34 cellular contexts compared by ENCODE assay signal in genomic region chr20:16877053-16877554, GRCh38.
"Had no signal": no experiment of that assay in that cellular context is flagged by ENCODE, and none has a peak within 500 bp of the region (broad histone marks: within the 10 kb centered on the region; RNA-seq: fewer than 3 reads in every experiment).

No MANE protein-coding gene starts in this region.

- H3K4me3 ChIP-seq: adrenal gland, ascending aorta, body of pancreas, breast epithelium, cardiac muscle cell had no signal

- DNase-seq: activated effector memory CD4-positive, alpha-beta T cell treated with anti-CD3 and anti-CD28 coated beads, Interleukin-2, amount 50 U/mL, for 16 hours; activated effector memory CD4-positive, alpha-beta T cell treated with Interleukin-2 at 50 U/mL for 16 hours; activated gamma-delta T cell; activated gamma-delta T cell treated with Interleukin-2 at 50 U/mL for 16 hours; activated naive CD4-positive, alpha-beta T cell; activated naive CD4-positive, alpha-beta T cell treated with anti-CD3 and anti-CD28 coated beads for 36 hours; activated naive CD4-positive, alpha-beta T cell treated with anti-CD3 and anti-CD28 coated beads, Interleukin-2, amount 10 ng/mL, durations not matched to agents 7 days and 5 days; activated naive CD4-positive, alpha-beta T cell treated with anti-CD3 and anti-CD28 coated beads, Interleukin-2, amount 50 U/mL, for 16 hours; activated naive CD4-positive, alpha-beta T cell treated with Interleukin-2 at 50 U/mL for 16 hours; activated naive CD8-positive, alpha-beta T cell treated with anti-CD3 and anti-CD28 coated beads for 36 hours; activated naive CD8-positive, alpha-beta T cell treated with anti-CD3 and anti-CD28 coated beads, Interleukin-2, amount 10 ng/mL, durations not matched to agents 7 days and 5 days; activated naive CD8-positive, alpha-beta T cell treated with anti-CD3 and anti-CD28 coated beads, Interleukin-2, amount 50 U/mL, for 24 hours; activated T-cell treated with anti-CD3 and anti-CD28 coated beads, Interleukin-2, amount 50 U/mL, for 1 hour; activated T-cell treated with anti-CD3 and anti-CD28 coated beads, Interleukin-2, amount 50 U/mL, for 24 hours; activated T-cell treated with anti-CD3 and anti-CD28 coated beads, Interleukin-2, amount 50 U/mL, for 4 hours; activated T-cell treated with anti-CD3 and anti-CD28 coated beads, Interleukin-2, amount 50 U/mL, for 48 hours; activated T-cell treated with anti-CD3 and anti-CD28 coated beads, Interleukin-2, amount 50 U/mL, for 72 hours; adrenal gland; amniotic stem cell; amygdala; anterior cingulate cortex; aorta; body of pancreas; brain microvascular endothelial cell; caudate nucleus; central memory CD4-positive, alpha-beta T cell; cerebellar nuclear complex had no signal

- H3K27me3 ChIP-seq: adrenal gland, ascending aorta, body of pancreas, brain microvascular endothelial cell, breast epithelium, cardiac muscle cell had no signal

- H3K36me3 ChIP-seq: adrenal gland, ascending aorta, brain microvascular endothelial cell, breast epithelium, cardiac muscle cell had no signal

- FAIRE-seq: astrocyte, bronchial epithelial cell had no signal

- H3K9me3 ChIP-seq: adrenal gland, ascending aorta, body of pancreas, breast epithelium had no signal

- H3K4me1 ChIP-seq: adrenal gland, ascending aorta, body of pancreas, breast epithelium had no signal

- H3K27ac ChIP-seq: adrenal gland, ascending aorta, body of pancreas, brain microvascular endothelial cell, breast epithelium, cardiac muscle cell had no signal

- ATAC-seq: activated naive CD4-positive, alpha-beta T cell treated with anti-CD3 and anti-CD28 coated beads, Interleukin-2, amount 50 U/mL, for 72 hours; activated naive CD8-positive, alpha-beta T cell treated with anti-CD3 and anti-CD28 coated beads, Interleukin-2, amount 50 U/mL, for 24 hours; activated T-cell treated with anti-CD3 and anti-CD28 coated beads, Interleukin-2, amount 50 U/mL, for 4 hours; activated T-cell treated with anti-CD3 and anti-CD28 coated beads, Interleukin-2, amount 50 U/mL, for 72 hours; activated T-helper 17 cell treated with anti-CD3 and anti-CD28 coated beads, Interleukin-2, amount 50 U/mL, for 72 hours; body of pancreas had no signal
